Comparison of ENCODE assay signal across 15 cellular contexts in the genomic region with DNA sequence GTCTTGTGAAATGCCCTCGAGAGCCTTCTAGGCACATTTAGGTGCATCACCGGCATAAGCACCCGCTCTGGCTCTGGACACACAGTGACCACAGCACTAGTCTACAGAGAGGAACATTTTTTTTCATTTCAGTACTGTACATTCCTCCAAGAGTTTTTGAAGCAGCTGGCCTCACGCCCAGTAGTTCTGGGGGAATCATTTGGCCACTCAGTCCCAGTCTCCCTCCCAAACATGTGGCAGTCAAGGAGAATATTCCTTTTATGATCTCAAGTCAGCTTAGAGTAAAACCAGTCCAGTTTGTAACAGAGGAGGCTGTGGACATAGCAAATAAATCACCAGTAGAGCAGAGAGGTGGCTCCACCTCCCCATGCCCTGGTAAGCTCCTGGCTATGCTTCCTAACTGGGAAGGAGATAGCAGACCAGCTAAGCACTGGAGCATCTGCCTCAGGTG. TPM values are rescaled to one million over a fixed set of nuclear protein-coding genes. Genes with fewer than 3 reads are reported as not detected.
DNase-seq lines count a peak whose midpoint lies in the region; ATAC-seq and TF ChIP-seq lines count a peak whose summit lies in the region.
"Had no signal": no experiment of that assay in that cellular context is flagged by ENCODE, and none has a peak within 500 bp of the region (broad histone marks: within the 10 kb centered on the region; RNA-seq: fewer than 3 reads in every experiment).

No MANE protein-coding gene starts in this region.

- BruUV-seq in A673 (replicated peaks; lab: Mats Ljungman, UMichigan), result no TSS peak

- H3K27ac ChIP-seq in A673 (ENCODE audit: low read depth, low read length, poor library complexity, severe bottlenecking), result peak overlapping the region; percentile 28
- H3K27ac ChIP-seq: ascending aorta had no signal

- no peaks in the 10 kb centered on the region for H3K27me3 ChIP-seq in A673 (replicated peaks; ENCODE audit: insufficient read depth, low read depth, low read length, poor library complexity)
- H3K27me3 ChIP-seq: ascending aorta had no signal

- no peak overlapping the region for H3K4me3 Mint-ChIP-seq in osteocyte (ENCODE audit: unreplicated experiment)
- H3K4me3 Mint-ChIP-seq in stimulated activated naive CD8-positive, alpha-beta T cell treated with anti-CD3 and anti-CD28 coated beads, Interleukin-15, amount 100 ng/mL, for 72 hours, result no peak overlapping the region
- H3K4me3 Mint-ChIP-seq: B cell, naive B cell had no signal

- in situ Hi-C loops in GM13977 (cut with MboI; ENCODE audit: low pct_unique_long_range_greater_than_20kb, low sequenced_read_pairs, unreplicated experiment), result no loop called here

- H3K36me3 ChIP-seq in A673 (ENCODE audit: insufficient read depth, low read length, poor library complexity, severe bottlenecking), result no peaks in the 10 kb centered on the region
- H3K36me3 ChIP-seq: ascending aorta had no signal

- H3K4me1 Mint-ChIP-seq in osteocyte (ENCODE audit: unreplicated experiment), result peaks cover 47% of the 10 kb centered on the region
- no peaks in the 10 kb centered on the region for H3K4me1 Mint-ChIP-seq in stimulated activated naive CD8-positive, alpha-beta T cell treated with anti-CD3 and anti-CD28 coated beads, Interleukin-15, amount 100 ng/mL, for 72 hours
- H3K4me1 Mint-ChIP-seq: B cell, naive B cell had no signal

- DNase-seq in A673 (ENCODE audit: low spot score) (no peak), NCI-H226 (peak; percentile 9), fibroblast of villous mesenchyme (ENCODE audit: low read depth) (peak; percentile 93), osteocyte (ENCODE audit: extremely low spot score, unreplicated experiment) (no peak), SIG-M5 treated with dmso at 0.1 percent for 504 hours (lab: John Stamatoyannopoulos, UW; ENCODE audit: unreplicated experiment) (no peak), GM13977 (ENCODE audit: low spot score) (no peak)
- no peak for DNase-seq in stimulated activated naive CD8-positive, alpha-beta T cell treated with anti-CD3 and anti-CD28 coated beads, Interleukin-15, amount 100 ng/mL, for 72 hours
- DNase-seq: head of caudate nucleus; naive B cell; NCI-H526 treated with DMSO at 0.1 percent for 48 hours; stimulated activated naive CD8-positive, alpha-beta T cell treated with anti-CD3 and anti-CD28 coated beads, Interleukin-15, Interleukin-2, amounts not matched to agents 100 U/mL and 50 U/mL, for 24 hours had no signal

- TF ChIP-seq CTCF in A673 (conservative IDR thresholded peaks at IDR 0.05; ENCODE audit: low read depth, low read length) (no peak), fibroblast of villous mesenchyme (IDR thresholded peaks at IDR 0.05; ENCODE audit: insufficient read depth, low read depth, low read length) (no peak), osteocyte (IDR thresholded peaks at IDR 0.05) (peak; percentile 35), GM13977 (IDR thresholded peaks at IDR 0.05; ENCODE audit: extremely low read depth, insufficient read depth, missing control alignments) (no peak)

- POLR2A ChIA-PET in A673 (lab: Charles Lee; ENCODE audit: low non-redundant PET), result no interaction called here

- no peak for ATAC-seq in GM19452 (IDR thresholded peaks at IDR 0.05; ENCODE audit: unreplicated experiment)
- ATAC-seq in stimulated activated naive CD8-positive, alpha-beta T cell treated with anti-CD3 and anti-CD28 coated beads, Interleukin-15, amount 100 ng/mL, for 72 hours, result no peak
- ATAC-seq: HCT116; stimulated activated naive CD8-positive, alpha-beta T cell treated with anti-CD3 and anti-CD28 coated beads, Interleukin-15, Interleukin-2, amounts not matched to agents 100 U/mL and 50 U/mL, for 24 hours had no signal

- no peaks in the 10 kb centered on the region for H3K9me3 Mint-ChIP-seq in osteocyte (ENCODE audit: unreplicated experiment)
- no peaks in the 10 kb centered on the region for H3K9me3 Mint-ChIP-seq in stimulated activated naive CD8-positive, alpha-beta T cell treated with anti-CD3 and anti-CD28 coated beads, Interleukin-15, amount 100 ng/mL, for 72 hours
- H3K9me3 Mint-ChIP-seq: naive B cell had no signal

- H3K4me3 ChIP-seq in A673 (ENCODE audit: low read depth, low read length, poor library complexity, severe bottlenecking), result no peak overlapping the region
- no peak overlapping the region for H3K4me3 ChIP-seq in fibroblast of villous mesenchyme (ENCODE audit: low read depth, low read length)
- H3K4me3 ChIP-seq: ascending aorta had no signal

- H3K36me3 Mint-ChIP-seq in osteocyte (ENCODE audit: unreplicated experiment), result no peaks in the 10 kb centered on the region
- H3K36me3 Mint-ChIP-seq: naive B cell had no signal

- H3K9me3 ChIP-seq in A673 (ENCODE audit: low read depth, low read length, poor library complexity, severe bottlenecking), result no peaks in the 10 kb centered on the region
- H3K9me3 ChIP-seq: ascending aorta had no signal

- H3K27me3 Mint-ChIP-seq in osteocyte (ENCODE audit: unreplicated experiment), result no peaks in the 10 kb centered on the region
- no peaks in the 10 kb centered on the region for H3K27me3 Mint-ChIP-seq in stimulated activated naive CD8-positive, alpha-beta T cell treated with anti-CD3 and anti-CD28 coated beads, Interleukin-15, amount 100 ng/mL, for 72 hours
- H3K27me3 Mint-ChIP-seq: B cell had no signal

- peak overlapping the region; percentile 92 for H3K27ac Mint-ChIP-seq in osteocyte (ENCODE audit: unreplicated experiment)
- H3K27ac Mint-ChIP-seq in stimulated activated naive CD8-positive, alpha-beta T cell treated with anti-CD3 and anti-CD28 coated beads, Interleukin-15, amount 100 ng/mL, for 72 hours, result no peak overlapping the region
- H3K27ac Mint-ChIP-seq: B cell had no signal

- H3K4me1 ChIP-seq in A673 (ENCODE audit: insufficient read depth, low read length, poor library complexity, severe bottlenecking), result peaks cover 56% of the 10 kb centered on the region

- CTCF ChIA-PET in A673 (lab: Charles Lee), result interaction anchor here (0.6 to 1.5 kb wide), 2 partner anchors 128 to 130 kb away, joined by 4 to 14 read pairs; no protein-coding TSS in a partner anchor

- intact Hi-C loops in A673 (cut with micrococcal nuclease; ENCODE audit: unreplicated experiment), result loop anchor here (5.0 kb wide), 1 partner anchor 128 kb away; no protein-coding TSS in a partner anchor

RNA-seq across cellular contexts. Expression of gene KCNE4, which starts 48.1 kb away (rescaled TPM):
- total RNA-seq in A673 (2021) (68.0 and 82.5 TPM in 2 replicates), fibroblast of villous mesenchyme (13.4 and 18.4 TPM in 2 replicates), osteocyte (3.5 and 3.7 TPM in 2 replicates)
- total RNA-seq: B cell had no signal

Comparison
In these comparisons a context has a peak if more than half of its experiments do, and no peak if none do; other contexts are left out.
1. DNase-seq: peak in NCI-H226 (single experiment) and fibroblast of villous mesenchyme (single experiment); none in A673 (single experiment), osteocyte (single experiment), SIG-M5 treated with dmso at 0.1 percent for 504 hours (single experiment), GM13977 (single experiment) and stimulated activated naive CD8-positive, alpha-beta T cell treated with anti-CD3 and anti-CD28 coated beads, Interleukin-15, amount 100 ng/mL, for 72 hours (0 of 2).